Comparison of ENCODE assay signal across 15 cellular contexts in the genomic region with DNA sequence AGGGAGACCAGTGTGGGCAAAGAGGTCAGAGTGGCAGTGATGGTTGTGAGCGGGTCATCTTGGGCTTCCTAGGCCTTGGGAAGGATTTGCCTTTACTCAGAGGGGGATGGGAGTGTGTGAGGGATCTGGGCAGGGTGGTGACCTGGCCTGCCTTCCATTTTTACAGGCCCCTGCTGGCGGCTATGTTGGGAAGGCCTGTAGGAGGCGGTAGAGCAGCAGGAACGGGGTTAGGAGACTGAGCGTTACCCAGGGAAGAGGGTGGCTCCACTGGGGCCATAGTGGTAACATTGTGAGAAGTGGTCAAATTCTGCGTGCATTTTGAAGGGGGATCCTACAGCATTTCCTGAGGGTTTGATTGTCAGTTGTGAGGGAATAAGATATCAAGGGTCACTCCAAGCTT.
DNase-seq lines count a peak whose midpoint lies in the region; ATAC-seq, FAIRE-seq and TF ChIP-seq lines count a peak whose summit lies in the region.
"Had no signal": no experiment of that assay in that cellular context is flagged by ENCODE, and none has a peak within 500 bp of the region (broad histone marks: within the 10 kb centered on the region; RNA-seq: fewer than 3 reads in every experiment).

No MANE protein-coding gene starts in this region.

- peak overlapping the region; percentile 26; the same call in 1 of the 2 replicates for H2BK5ac ChIP-seq in H1 (ENCODE audit: low read depth, low read length)

- POLR2A ChIA-PET in H1 (lab: Charles Lee; ENCODE audit: partially characterized antibody), result no interaction called here

- TF ChIP-seq EP300 in H1 (IDR thresholded peaks at IDR 0.05; ENCODE audit: borderline replicate concordance in 1 of 2, low read depth in 2 of 2, low read length in 2 of 2), result no peak

- H3K9me3 ChIP-seq in OCI-LY1 (ENCODE audit: low read length) (no peaks in the 10 kb centered on the region), H1 (ENCODE audit: insufficient read depth in 2 of 2, low read depth in 1 of 2, low read length in 1 of 2) (no peaks in the 10 kb centered on the region)
- H3K9me3 ChIP-seq: ascending aorta, esophagus squamous epithelium had no signal

- H3K4ac ChIP-seq in H1 (replicated peaks; ENCODE audit: insufficient read length, low read depth, low read length), result no peak overlapping the region

- H3K56ac ChIP-seq in H1 (replicated peaks; ENCODE audit: insufficient read length, low read depth, low read length), result no peak overlapping the region

- whole genome bisulfite sequencing in H1 (ENCODE audit: extremely low coverage in 1 of 2, insufficient coverage in 1 of 2, insufficient read length in 1 of 2, insufficient replicate concordance in 2 of 2, low coverage in 1 of 2, low lambda C conversion rate in 2 of 2, missing lambda C conversion rate in 1 of 2), 2 experiments, result 79% methylated on average over 6 of the region's 6 CpGs; no CpG with 5 or more reads in 1 of the 2 experiments

- no peaks in the 10 kb centered on the region for H3K4me1 ChIP-seq in OCI-LY1 (ENCODE audit: insufficient read depth, low read length, severe bottlenecking)
- peaks cover 0 to 7% (median 1%) of the 10 kb centered on the region in 4 experiments; a peak in 6 of 7 replicates for H3K4me1 ChIP-seq in H1 (replicated peaks in 1 of 4; ENCODE audit: control insufficient read depth in 3 of 4, insufficient read depth in 4 of 4, low read length in 3 of 4)

- no peak overlapping the region for H2BK120ac ChIP-seq in H1 (replicated peaks; ENCODE audit: low read depth, low read length)

- no peak overlapping the region for H3K23ac ChIP-seq in H1 (ENCODE audit: insufficient read length)

- no peaks in the 10 kb centered on the region for H3K27me3 ChIP-seq in OCI-LY1 (ENCODE audit: insufficient read depth, low read length)
- no peaks in the 10 kb centered on the region for H3K27me3 ChIP-seq in H1 (replicated peaks in 1 of 4; ENCODE audit: control insufficient read depth in 3 of 4, extremely low read depth in 1 of 4, insufficient read depth in 3 of 4, low read length in 3 of 4)
- H3K27me3 ChIP-seq: ascending aorta, esophagus squamous epithelium had no signal

- no peak overlapping the region for H2AFZ ChIP-seq in OCI-LY1 (ENCODE audit: low read length)
- H2AFZ ChIP-seq in H1 (ENCODE audit: low read length), result no peak overlapping the region; the same call in 1 of the 2 replicates
- H2AFZ ChIP-seq: hepatocyte had no signal

- CTCF ChIA-PET in H1 (lab: Charles Lee; ENCODE audit: partially characterized antibody), result interaction anchor here (0.7 to 2.4 kb wide), 8 partner anchors 9 to 355 kb away, joined by 3 to 15 read pairs (median 4); no protein-coding TSS in a partner anchor

- TF ChIP-seq CTCF in GM12873 (IDR thresholded peaks at IDR 0.05; ENCODE audit: insufficient read depth, low read depth, low read length, missing control alignments) (peak; percentile 50), OCI-LY1 (IDR thresholded peaks at IDR 0.05; ENCODE audit: low read length) (peak; percentile 53; the same call in 1 of the 2 replicates), H1 (IDR thresholded peaks at IDR 0.05; ENCODE audit: control extremely low read depth in 1 of 3, insufficient read depth in 1 of 3, low read depth in 1 of 3, low read length in 3 of 3) (peak; percentile 74 to 93 (median 79)), retinal pigment epithelial cell (conservative IDR thresholded peaks at IDR 0.05; ENCODE audit: low read depth, low read length) (peak; percentile 17)

- DNase-seq in H1 (ENCODE audit: low read depth in 1 of 2, low spot score in 2 of 2), result peak in 1 of 2 experiments; percentile 81
- no peak for DNase-seq in retinal pigment epithelial cell (ENCODE audit: low read depth)
- DNase-seq in nucleus accumbens (lab: John Stamatoyannopoulos, UW), result no peak
- DNase-seq in germinal center (ENCODE audit: low spot score), result no peak
- DNase-seq: CD4-positive, alpha-beta T cell; esophagus squamous epithelium; NCI-H187; NCI-H446 treated with DMSO at 0.1 percent for 48 hours had no signal

- no peak overlapping the region for H3K14ac ChIP-seq in H1 (ENCODE audit: insufficient read length)

- H3K4me3 ChIP-seq in OCI-LY1 (ENCODE audit: low read depth, low read length, poor library complexity, severe bottlenecking) (no peak overlapping the region), H1 (ENCODE audit: extremely low read depth in 1 of 4, insufficient read depth in 2 of 4, low read depth in 3 of 4, low read length in 4 of 4) (no peak overlapping the region), retinal pigment epithelial cell (ENCODE audit: low read length) (no peak overlapping the region)
- H3K4me3 ChIP-seq: ascending aorta, coronary artery, esophagus squamous epithelium, hepatocyte had no signal

- H3K18ac ChIP-seq in H1 (ENCODE audit: extremely low read depth, low read length), result 0 out of 2 replicates have a peak overlapping the region, but pooled peaks have one; percentile 54

- no peak for FAIRE-seq in H1 (lab: Jason Lieb, UNC)

- no peak for TF ChIP-seq POLR2A in H1 (IDR thresholded peaks at IDR 0.05; ENCODE audit: control extremely low read depth in 1 of 2, low read depth in 2 of 2, low read length in 2 of 2)

- no peak overlapping the region for H2BK20ac ChIP-seq in H1 (ENCODE audit: low read length)

- no peaks in the 10 kb centered on the region for H3K23me2 ChIP-seq in H1 (ENCODE audit: low read depth, low read length)

- H2BK15ac ChIP-seq in H1 (ENCODE audit: low read length), result no peak overlapping the region

- H3K79me2 ChIP-seq in OCI-LY1 (ENCODE audit: insufficient read depth, low read length) (no peaks in the 10 kb centered on the region), H1 (ENCODE audit: control insufficient read depth in 1 of 2, insufficient read depth in 2 of 2, low read length in 2 of 2) (no peaks in the 10 kb centered on the region)
- H3K79me2 ChIP-seq: hepatocyte had no signal

- H3K36me3 ChIP-seq in OCI-LY1 (ENCODE audit: insufficient read depth, low read length) (no peaks in the 10 kb centered on the region), H1 (ENCODE audit: control insufficient read depth in 2 of 4, insufficient read depth in 4 of 4, low read length in 3 of 4) (no peaks in the 10 kb centered on the region)
- H3K36me3 ChIP-seq: esophagus squamous epithelium had no signal

- H3K4me2 ChIP-seq in OCI-LY1 (ENCODE audit: low read length), result no peak overlapping the region
- no peak overlapping the region for H3K4me2 ChIP-seq in H1 (ENCODE audit: insufficient read depth in 1 of 2, low read depth in 2 of 2, low read length in 2 of 2)
- H3K4me2 ChIP-seq: hepatocyte, KMS-11 had no signal

- no peak overlapping the region for H2BK12ac ChIP-seq in H1 (ENCODE audit: low read depth, low read length)

- H4K91ac ChIP-seq in H1 (replicated peaks; ENCODE audit: insufficient read length, low read length), result peak overlapping the region; percentile 6

- no peaks in the 10 kb centered on the region for H3K79me1 ChIP-seq in H1 (ENCODE audit: low read depth, low read length)

- no peak overlapping the region for H4K8ac ChIP-seq in H1 (ENCODE audit: extremely low read depth, insufficient read depth, low read length)

- H3K27ac ChIP-seq in OCI-LY1 (ENCODE audit: low read depth, low read length, poor library complexity, severe bottlenecking), result no peak overlapping the region
- H3K27ac ChIP-seq in H1 (ENCODE audit: low read depth, low read length), result no peak overlapping the region
- H3K27ac ChIP-seq: coronary artery, esophagus squamous epithelium, hepatocyte, KMS-11 had no signal

- no peak overlapping the region for H3K9ac ChIP-seq in OCI-LY1 (ENCODE audit: low read length)
- no peak overlapping the region for H3K9ac ChIP-seq in H1 (replicated peaks in 1 of 4; ENCODE audit: extremely low read depth in 1 of 4, low read depth in 3 of 4, low read length in 3 of 4)
- H3K9ac ChIP-seq: KMS-11 had no signal

- ATAC-seq in HG02798 (IDR thresholded peaks at IDR 0.05; ENCODE audit: poor library complexity, unreplicated experiment), result no peak

- H4K5ac ChIP-seq in H1 (ENCODE audit: insufficient read length, low read depth, low read length), result no peak overlapping the region

- H3K9me2 ChIP-seq in OCI-LY1 (ENCODE audit: low read depth, low read length), result no peaks in the 10 kb centered on the region

- H4K20me1 ChIP-seq in OCI-LY1 (ENCODE audit: insufficient read depth, low read length) (no peaks in the 10 kb centered on the region), H1 (replicated peaks in 1 of 2; ENCODE audit: control insufficient read depth in 1 of 2, insufficient read depth in 2 of 2, low read length in 2 of 2) (no peaks in the 10 kb centered on the region)

- no peak overlapping the region for H2AK5ac ChIP-seq in H1 (ENCODE audit: low read depth, low read length)

- peak; percentile 87 to 90 for TF ChIP-seq RAD21 in H1 (IDR thresholded peaks at IDR 0.05 in 1 of 2, conservative IDR thresholded peaks at IDR 0.05 in 1 of 2; ENCODE audit: low read depth in 2 of 2, low read length in 2 of 2)

- no peaks in the 10 kb centered on the region for H3F3A ChIP-seq in OCI-LY1 (ENCODE audit: insufficient read depth, low read length)

TF ChIP-seq in H1, 55 proteins besides CTCF, POLR2A, EP300 and RAD21:
- TF ChIP-seq YY1 (IDR thresholded peaks at IDR 0.05; ENCODE audit: low read depth, low read length), result peak; percentile 73
- no peak for TF ChIP-seq SP1 (IDR thresholded peaks at IDR 0.05; ENCODE audit: low read depth, low read length)

Comparison
In these comparisons a context has a peak if more than half of its experiments do, and no peak if none do; other contexts are left out.
1. CTCF ChIP-seq: peak in every context shown above with its lines; median percentile 79 in H1; 53 in OCI-LY1; 50 in GM12873; 17 in retinal pigment epithelial cell.